In genomic region chr17:81035389-81036127, GRCh38 we compare ENCODE assay signal across 1 cellular context.
TF ChIP-seq lines count a peak whose summit lies in the region.

No MANE protein-coding gene starts in this region.

TF ChIP-seq in SK-N-SH treated with all-trans-retinoic acid at 6 μM for 48 hours, 23 proteins besides CTCF, POLR2A, EP300 and RAD21 (continued from another document):
- no peak for TF ChIP-seq BACH2 (CRISPR knock-in tag; IDR thresholded peaks at IDR 0.05; ENCODE audit: borderline replicate concordance)
- TF ChIP-seq PATZ1 (CRISPR knock-in tag; IDR thresholded peaks at IDR 0.05; ENCODE audit: borderline replicate concordance): no peak
- no peak for TF ChIP-seq TSHZ2 (CRISPR knock-in tag; IDR thresholded peaks at IDR 0.05)
- TF ChIP-seq ZNF565 (CRISPR knock-in tag; conservative IDR thresholded peaks at IDR 0.05; ENCODE audit: low read depth): no peak
- no peak for TF ChIP-seq RARB (CRISPR knock-in tag; IDR thresholded peaks at IDR 0.05)
- no peak for TF ChIP-seq ESRRG (CRISPR knock-in tag; IDR thresholded peaks at IDR 0.05)
- TF ChIP-seq ZNF70 (CRISPR knock-in tag; IDR thresholded peaks at IDR 0.05): no peak
- no peak for TF ChIP-seq ZC3H10 (CRISPR knock-in tag; IDR thresholded peaks at IDR 0.05)
- TF ChIP-seq ARNTL (CRISPR knock-in tag; IDR thresholded peaks at IDR 0.05; ENCODE audit: borderline replicate concordance, low read depth): no peak
